In the genomic region with DNA sequence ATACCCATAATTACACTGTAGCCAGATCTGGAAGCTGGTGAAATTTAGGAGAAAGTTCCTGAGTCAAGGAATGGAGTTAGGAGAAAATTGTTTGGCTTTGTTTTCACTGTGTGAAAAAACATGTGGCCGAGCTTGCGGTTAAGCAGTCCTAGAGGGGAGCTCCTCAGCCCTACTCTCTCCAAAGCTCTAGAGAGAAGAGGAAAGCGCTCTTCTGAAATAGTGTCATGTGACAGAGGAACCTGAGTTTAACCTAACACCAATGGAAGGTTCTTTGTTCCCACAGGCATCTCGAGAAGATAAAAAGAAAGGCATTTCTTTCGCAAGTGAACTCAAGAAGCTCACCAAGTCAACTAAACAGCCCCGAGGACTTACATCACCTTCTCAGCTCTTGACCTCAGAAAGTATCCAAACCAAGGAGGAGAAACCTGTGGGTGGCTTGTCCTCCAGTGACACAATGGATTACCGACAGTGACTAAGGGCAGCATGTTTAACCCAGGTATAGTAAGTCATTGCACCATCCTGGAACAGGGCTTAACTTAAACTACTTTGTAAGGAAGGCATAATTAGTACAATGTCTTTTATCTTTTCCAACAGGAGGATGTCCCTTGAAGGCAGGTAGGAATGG, we compare ENCODE assay signal across 19 cellular contexts. TPM values are rescaled to one million over a fixed set of nuclear protein-coding genes. Genes with fewer than 3 reads are reported as not detected.
A peak's percentile ranks its signal among the peaks of the same experiment; 100 is the strongest.
DNase-seq lines count a peak whose midpoint lies in the region; ATAC-seq and TF ChIP-seq lines count a peak whose summit lies in the region.
"Had no signal": no experiment of that assay in that cellular context is flagged by ENCODE, and none has a peak within 500 bp of the region (broad histone marks: within the 10 kb centered on the region; RNA-seq: fewer than 3 reads in every experiment).

No MANE protein-coding gene starts in this region.

- CTCF ChIA-PET in MCF 10A (lab: Yijun Ruan, JAX) (interaction anchor here (0.6 to 5.0 kb wide), 7 partner anchors 8 to 1283 kb away, joined by 3 to 39 read pairs (median 4); no protein-coding TSS in a partner anchor), WTC11 (lab: Charles Lee) (interaction anchor here (0.6 to 2.6 kb wide), 2 partner anchors 119 to 250 kb away, joined by 7 to 15 read pairs; no protein-coding TSS in a partner anchor)

- TF ChIP-seq CTCF in MCF 10A (IDR thresholded peaks at IDR 0.05; ENCODE audit: unreplicated experiment) (no peak), breast epithelium (IDR thresholded peaks at IDR 0.05) (no peak), WTC11 (IDR thresholded peaks at IDR 0.05) (no peak), epithelial cell of esophagus (IDR thresholded peaks at IDR 0.05; ENCODE audit: insufficient read depth, low read depth, low read length, missing control alignments) (no peak), thyroid gland (IDR thresholded peaks at IDR 0.05) (no peak), sigmoid colon (IDR thresholded peaks at IDR 0.05) (no peak)

- intact Hi-C loops in MCF 10A (cut with micrococcal nuclease) (loop anchor here (5.0 kb wide), 1 partner anchor 247 kb away; no protein-coding TSS in a partner anchor), breast epithelium (cut with DNase I; ENCODE audit: low total_unique reads) (no loop called here), thyroid gland (cut with DNase I) (loop anchor here (5.0 kb wide), 1 partner anchor 412 kb away; no protein-coding TSS in a partner anchor), sigmoid colon (cut with DNase I) (no loop called here)

- DNase-seq in MCF 10A (ENCODE audit: unreplicated experiment) = peak; percentile 8
- no peak for DNase-seq in breast epithelium (ENCODE audit: low spot score in 2 of 2)
- DNase-seq in WTC11 (ENCODE audit: low spot score) = no peak
- peak; percentile 36 for DNase-seq in epithelial cell of esophagus (ENCODE audit: low read depth)
- no peak for DNase-seq in thyroid gland
- no peak for DNase-seq in sigmoid colon
- DNase-seq in natural killer cell treated with Interleukin-12 subunit alpha and Interleukin-12 subunit beta and Interleukin-15 and Interleukin-18, amount 100 ng/mL, for 72 hours (ENCODE audit: low spot score) = no peak
- DNase-seq: ACHN; C1 segment of cervical spinal cord; CD8-positive, alpha-beta memory T cell; H7; IMR-90; NCI-H146; NCI-H2029 treated with DMSO at 0.1 percent for 48 hours; NCI-H510A; NCI-H748 treated with DMSO at 0.1 percent for 48 hours; NK-92 treated with Interleukin-12 subunit alpha and Interleukin-12 subunit beta, amount 100 ng/mL, for 24 hours had no signal

- H3K27me3 Mint-ChIP-seq in MCF 10A (ENCODE audit: insufficient read depth, unreplicated experiment) = no peaks in the 10 kb centered on the region
- no peaks in the 10 kb centered on the region for H3K27me3 Mint-ChIP-seq in WTC11 (ENCODE audit: low read depth)
- H3K27me3 Mint-ChIP-seq in natural killer cell treated with Interleukin-12 subunit alpha and Interleukin-12 subunit beta and Interleukin-15 and Interleukin-18, amount 100 ng/mL, for 72 hours = no peaks in the 10 kb centered on the region
- H3K27me3 Mint-ChIP-seq: CD8-positive, alpha-beta memory T cell had no signal

- H3K27ac ChIP-seq in breast epithelium (no peak overlapping the region), thyroid gland (peak overlapping the region in 2 of 3 donors; percentile 43 to 74), sigmoid colon (peak overlapping the region in 1 of 4 donors; percentile 12)

- H3K4me3 ChIP-seq in breast epithelium = no peak overlapping the region
- H3K4me3 ChIP-seq in epithelial cell of esophagus (ENCODE audit: low read length) = no peak overlapping the region
- H3K4me3 ChIP-seq in thyroid gland (replicated peaks in 1 of 3) = no peak overlapping the region
- no peak overlapping the region for H3K4me3 ChIP-seq in sigmoid colon

- no peak for TF ChIP-seq POLR2A in breast epithelium (IDR thresholded peaks at IDR 0.05)
- no peak for TF ChIP-seq POLR2A in thyroid gland (IDR thresholded peaks at IDR 0.05)
- TF ChIP-seq POLR2A in sigmoid colon (IDR thresholded peaks at IDR 0.05) = no peak

- no peak for TF ChIP-seq EP300 in sigmoid colon (IDR thresholded peaks at IDR 0.05)

- H3K9me3 ChIP-seq in breast epithelium (no peaks in the 10 kb centered on the region), thyroid gland (no peaks in the 10 kb centered on the region), sigmoid colon (no peaks in the 10 kb centered on the region)

- H3K27me3 ChIP-seq in breast epithelium = no peaks in the 10 kb centered on the region
- H3K27me3 ChIP-seq in thyroid gland = no peaks in the 10 kb centered on the region
- no peaks in the 10 kb centered on the region for H3K27me3 ChIP-seq in sigmoid colon

- BruUV-seq in MCF 10A (replicated peaks; lab: Mats Ljungman, UMichigan) = no TSS peak

- no peak overlapping the region for H3K27ac Mint-ChIP-seq in MCF 10A (ENCODE audit: low read depth, unreplicated experiment)
- H3K27ac Mint-ChIP-seq in WTC11 = 0 out of 2 replicates have a peak overlapping the region, but pooled peaks have one; percentile 45
- peak overlapping the region in 1 of 2 donors; percentile 59 for H3K27ac Mint-ChIP-seq in natural killer cell treated with Interleukin-12 subunit alpha and Interleukin-12 subunit beta and Interleukin-15 and Interleukin-18, amount 100 ng/mL, for 72 hours

- POLR2A ChIA-PET in MCF 10A (lab: Yijun Ruan, JAX) (no interaction called here), WTC11 (lab: Charles Lee) (interaction anchor here (0.6 kb wide), 1 partner anchor 433 kb away, joined by 3 read pairs; no protein-coding TSS in a partner anchor)

- H3K36me3 ChIP-seq in breast epithelium (no peaks in the 10 kb centered on the region), thyroid gland (peaks cover 4 to 7% of the 10 kb centered on the region in 2 donors), sigmoid colon (peaks cover 0 to 58% (median 6%) of the 10 kb centered on the region in 4 donors)

- H3K36me3 Mint-ChIP-seq in MCF 10A (ENCODE audit: insufficient read depth, unreplicated experiment) (peaks cover 52% of the 10 kb centered on the region), WTC11 (peaks cover 23% of the 10 kb centered on the region)
- H3K36me3 Mint-ChIP-seq in natural killer cell treated with Interleukin-12 subunit alpha and Interleukin-12 subunit beta and Interleukin-15 and Interleukin-18, amount 100 ng/mL, for 72 hours = peaks cover 5% of the 10 kb centered on the region

- H3K4me1 ChIP-seq in breast epithelium (no peaks in the 10 kb centered on the region), thyroid gland (peaks cover 10 to 41% of the 10 kb centered on the region in 2 donors), sigmoid colon (no peaks in the 10 kb centered on the region)

- no peak for ATAC-seq in WTC11
- ATAC-seq in GM21367 (IDR thresholded peaks at IDR 0.05; ENCODE audit: unreplicated experiment) = no peak
- ATAC-seq in natural killer cell treated with Interleukin-12 subunit alpha and Interleukin-12 subunit beta and Interleukin-15 and Interleukin-18, amount 100 ng/mL, for 72 hours = no peak
- ATAC-seq: Right ventricle myocardium inferior had no signal

- 52 to 68% methylated on average over 7 of the region's 7 CpGs for WGBS in thyroid gland, 2 donors
- WGBS in sigmoid colon, 2 donors = 95 to 97% methylated on average over 7 of the region's 7 CpGs

- H3K4me3 Mint-ChIP-seq in MCF 10A (ENCODE audit: unreplicated experiment) (no peak overlapping the region), WTC11 (no peak overlapping the region)
- no peak overlapping the region for H3K4me3 Mint-ChIP-seq in natural killer cell treated with Interleukin-12 subunit alpha and Interleukin-12 subunit beta and Interleukin-15 and Interleukin-18, amount 100 ng/mL, for 72 hours
- H3K4me3 Mint-ChIP-seq: CD8-positive, alpha-beta memory T cell had no signal

- H3K9me3 Mint-ChIP-seq in MCF 10A (ENCODE audit: unreplicated experiment) = no peaks in the 10 kb centered on the region
- no peaks in the 10 kb centered on the region for H3K9me3 Mint-ChIP-seq in WTC11
- no peaks in the 10 kb centered on the region for H3K9me3 Mint-ChIP-seq in natural killer cell treated with Interleukin-12 subunit alpha and Interleukin-12 subunit beta and Interleukin-15 and Interleukin-18, amount 100 ng/mL, for 72 hours
- H3K9me3 Mint-ChIP-seq: CD8-positive, alpha-beta memory T cell had no signal

- no peaks in the 10 kb centered on the region for H3K4me1 Mint-ChIP-seq in MCF 10A (ENCODE audit: insufficient read depth, unreplicated experiment)
- no peaks in the 10 kb centered on the region for H3K4me1 Mint-ChIP-seq in WTC11
- no peaks in the 10 kb centered on the region for H3K4me1 Mint-ChIP-seq in natural killer cell treated with Interleukin-12 subunit alpha and Interleukin-12 subunit beta and Interleukin-15 and Interleukin-18, amount 100 ng/mL, for 72 hours (ENCODE audit: low read depth in 2 of 2)
- H3K4me1 Mint-ChIP-seq: CD8-positive, alpha-beta memory T cell had no signal

TF ChIP-seq in WTC11, 78 proteins besides CTCF, POLR2A, EP300 and RAD21:
- TF ChIP-seq FOXP1 (CRISPR knock-in tag; IDR thresholded peaks at IDR 0.05; ENCODE audit: borderline replicate concordance) (no peak), GABPB1 (CRISPR knock-in tag; IDR thresholded peaks at IDR 0.05) (no peak), ZNF416 (CRISPR knock-in tag; IDR thresholded peaks at IDR 0.05) (no peak)

RNA-seq across cellular contexts. Expression of a gene that starts 38.0 kb away (rescaled TPM):
- 24.9 and 39.0 TPM in 2 replicates for total RNA-seq in MCF 10A (2022)
- total RNA-seq in breast epithelium = 10 to 100 TPM; 14.9 to 26.2 (median 25.6) TPM
- 25.5 to 28.3 TPM (median 26.1 TPM) in 3 replicates for total RNA-seq in WTC11 (2021)
- 10 to 100 TPM; 18.9 to 35.6 (median 25.4) TPM for total RNA-seq in thyroid gland
- total RNA-seq in sigmoid colon = 10 to 100 TPM; 14.1 to 17.8 (median 15.9) TPM
- polyA plus RNA-seq in sigmoid colon = 1 to 10 TPM; 1.8 to 8.3 (median 2.8) TPM
- total RNA-seq in natural killer cell treated with Interleukin-12 subunit alpha and Interleukin-12 subunit beta and Interleukin-15 and Interleukin-18, amount 100 ng/mL, for 72 hours = 10 to 100 TPM; 19.9 to 38.0 TPM

Comparison
In these comparisons a context has a peak if more than half of its experiments do, and no peak if none do; other contexts are left out.
1. DNase-seq: peak in MCF 10A (single experiment) and epithelial cell of esophagus (single experiment); none in breast epithelium (0 of 2), WTC11 (single experiment), thyroid gland (0 of 2), sigmoid colon (single experiment) and natural killer cell treated with Interleukin-12 subunit alpha and Interleukin-12 subunit beta and Interleukin-15 and Interleukin-18, amount 100 ng/mL, for 72 hours (single experiment).
2. intact Hi-C loops: an anchor here in MCF 10A (5.0 kb wide) and thyroid gland (5.0 kb wide); none called in breast epithelium and sigmoid colon.
3. H3K27ac ChIP-seq: peak in thyroid gland (2 of 3); none in breast epithelium (0 of 2).